ENCODE assay signal across 1 cellular context in the genomic region with DNA sequence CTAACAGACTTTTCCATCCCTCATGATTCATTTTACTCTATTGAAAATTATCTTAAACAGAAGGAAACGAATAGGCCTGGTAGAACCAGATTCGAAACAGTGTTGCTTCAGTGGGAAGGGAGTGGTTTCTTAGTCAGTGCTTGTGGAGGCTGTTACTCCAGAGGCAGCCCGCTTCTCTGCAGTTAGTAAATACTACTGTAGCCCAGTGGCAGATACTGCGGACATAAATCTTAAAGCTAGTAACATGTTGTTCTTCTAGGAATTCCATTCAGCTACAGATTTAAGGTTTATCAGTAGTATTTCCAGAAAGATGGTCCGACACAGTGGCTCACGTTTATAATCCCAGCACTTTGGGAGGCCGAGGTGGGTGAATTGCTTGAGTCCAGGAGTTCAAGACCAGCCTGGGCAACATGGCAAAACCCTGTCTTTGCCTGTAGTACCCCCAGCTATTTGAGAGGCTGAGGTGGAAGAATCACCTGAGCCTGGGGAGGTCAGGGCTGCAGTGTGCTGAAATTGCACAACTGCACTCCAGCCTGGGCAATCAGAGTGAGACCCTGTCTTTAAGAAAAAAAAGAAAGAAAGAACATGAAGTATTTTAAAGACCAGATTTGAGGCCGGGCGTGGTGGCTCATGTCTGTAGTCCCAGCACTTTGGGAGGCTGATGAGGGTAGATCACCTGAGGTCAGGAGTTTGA.
TF ChIP-seq lines count a peak whose summit lies in the region.

No MANE protein-coding gene starts in this region.

TF ChIP-seq in K562, 482 proteins besides CTCF, POLR2A, EP300 and RAD21 (continued from another document):
- TF ChIP-seq, protein P1, sequence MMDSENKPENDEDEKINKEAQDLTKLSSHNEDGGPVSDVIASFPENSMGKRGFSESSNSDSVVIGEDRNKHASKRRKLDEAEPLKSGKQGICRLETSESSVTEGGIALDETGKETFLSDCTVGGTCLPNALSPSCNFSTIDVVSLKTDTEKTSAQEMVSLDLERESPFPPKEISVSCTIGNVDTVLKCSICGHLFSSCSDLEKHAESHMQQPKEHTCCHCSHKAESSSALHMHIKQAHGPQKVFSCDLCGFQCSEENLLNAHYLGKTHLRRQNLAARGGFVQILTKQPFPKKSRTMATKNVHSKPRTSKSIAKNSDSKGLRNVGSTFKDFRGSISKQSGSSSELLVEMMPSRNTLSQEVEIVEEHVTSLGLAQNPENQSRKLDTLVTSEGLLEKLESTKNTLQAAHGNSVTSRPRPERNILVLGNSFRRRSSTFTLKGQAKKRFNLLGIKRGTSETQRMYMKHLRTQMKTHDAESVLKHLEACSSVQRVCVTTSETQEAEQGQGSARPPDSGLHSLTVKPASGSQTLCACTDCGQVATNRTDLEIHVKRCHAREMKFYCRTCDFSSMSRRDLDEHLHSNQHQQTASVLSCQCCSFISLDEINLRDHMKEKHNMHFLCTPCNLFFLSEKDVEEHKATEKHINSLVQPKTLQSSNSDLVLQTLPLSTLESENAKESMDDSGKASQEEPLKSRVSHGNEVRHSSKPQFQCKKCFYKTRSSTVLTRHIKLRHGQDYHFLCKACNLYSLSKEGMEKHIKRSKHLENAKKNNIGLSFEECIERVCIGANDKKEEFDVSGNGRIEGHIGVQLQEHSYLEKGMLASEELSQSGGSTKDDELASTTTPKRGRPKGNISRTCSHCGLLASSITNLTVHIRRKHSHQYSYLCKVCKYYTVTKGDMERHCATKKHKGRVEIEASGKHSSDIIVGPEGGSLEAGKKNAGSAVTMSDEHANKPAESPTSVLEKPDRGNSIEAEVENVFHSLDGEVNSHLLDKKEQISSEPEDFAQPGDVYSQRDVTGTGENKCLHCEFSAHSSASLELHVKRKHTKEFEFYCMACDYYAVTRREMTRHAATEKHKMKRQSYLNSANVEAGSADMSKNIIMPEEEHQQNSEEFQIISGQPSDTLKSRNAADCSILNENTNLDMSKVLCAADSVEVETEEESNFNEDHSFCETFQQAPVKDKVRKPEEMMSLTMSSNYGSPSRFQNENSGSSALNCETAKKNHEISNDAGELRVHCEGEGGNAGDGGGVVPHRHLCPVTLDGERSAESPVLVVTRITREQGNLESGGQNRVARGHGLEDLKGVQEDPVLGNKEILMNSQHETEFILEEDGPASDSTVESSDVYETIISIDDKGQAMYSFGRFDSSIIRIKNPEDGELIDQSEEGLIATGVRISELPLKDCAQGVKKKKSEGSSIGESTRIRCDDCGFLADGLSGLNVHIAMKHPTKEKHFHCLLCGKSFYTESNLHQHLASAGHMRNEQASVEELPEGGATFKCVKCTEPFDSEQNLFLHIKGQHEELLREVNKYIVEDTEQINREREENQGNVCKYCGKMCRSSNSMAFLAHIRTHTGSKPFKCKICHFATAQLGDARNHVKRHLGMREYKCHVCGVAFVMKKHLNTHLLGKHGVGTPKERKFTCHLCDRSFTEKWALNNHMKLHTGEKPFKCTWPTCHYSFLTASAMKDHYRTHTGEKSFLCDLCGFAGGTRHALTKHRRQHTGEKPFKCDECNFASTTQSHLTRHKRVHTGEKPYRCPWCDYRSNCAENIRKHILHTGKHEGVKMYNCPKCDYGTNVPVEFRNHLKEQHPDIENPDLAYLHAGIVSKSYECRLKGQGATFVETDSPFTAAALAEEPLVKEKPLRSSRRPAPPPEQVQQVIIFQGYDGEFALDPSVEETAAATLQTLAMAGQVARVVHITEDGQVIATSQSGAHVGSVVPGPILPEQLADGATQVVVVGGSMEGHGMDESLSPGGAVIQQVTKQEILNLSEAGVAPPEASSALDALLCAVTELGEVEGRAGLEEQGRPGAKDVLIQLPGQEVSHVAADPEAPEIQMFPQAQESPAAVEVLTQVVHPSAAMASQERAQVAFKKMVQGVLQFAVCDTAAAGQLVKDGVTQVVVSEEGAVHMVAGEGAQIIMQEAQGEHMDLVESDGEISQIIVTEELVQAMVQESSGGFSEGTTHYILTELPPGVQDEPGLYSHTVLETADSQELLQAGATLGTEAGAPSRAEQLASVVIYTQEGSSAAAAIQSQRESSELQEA (IDR thresholded peaks at IDR 0.05; ENCODE audit: low read depth): no peak
